ENCODE assay signal across 8 cellular contexts in genomic region chr1:159780583-159781582, GRCh38. TPM values are rescaled to one million over a fixed set of nuclear protein-coding genes. Genes with fewer than 3 reads are reported as not detected.
A peak's percentile ranks its signal among the peaks of the same experiment; 100 is the strongest.
DNase-seq lines count a peak whose midpoint lies in the region; ATAC-seq lines count a peak whose summit lies in the region.

Gene DUSP23 (plus strand): TSS chr1:159780962. CDS start chr1:159781101, 139 bp downstream.

- peak within 1 kb of the TSS; percentile 91 for H3K56ac ChIP-seq in mesendoderm (ENCODE audit: low read length)

- H3K27me3 ChIP-seq in endocrine pancreas (ENCODE audit: control insufficient read depth, insufficient read depth, low read length): no peaks in the 10 kb centered on the region
- H3K27me3 ChIP-seq in mesendoderm (ENCODE audit: insufficient read depth, low read length, poor library complexity): no peaks in the 10 kb centered on the region

- H3K79me1 ChIP-seq in mesendoderm (ENCODE audit: low read length): peaks cover 2% of the 10 kb centered on the region

- no peak within 1 kb of the TSS for H3K9ac ChIP-seq in endocrine pancreas (ENCODE audit: control insufficient read depth, insufficient read depth, low read length)
- peak within 1 kb of the TSS; percentile 67 for H3K9ac ChIP-seq in mesendoderm (ENCODE audit: low read length)

- peak; percentile 98 for DNase-seq in COLO668 (lab: John Stamatoyannopoulos, UW; ENCODE audit: unreplicated experiment)
- peak; percentile 92 for DNase-seq in HS-27A (ENCODE audit: low read depth)
- DNase-seq in NOMO-1 (lab: John Stamatoyannopoulos, UW; ENCODE audit: unreplicated experiment in 2 of 2): peak; percentile 97 to 98
- peak; percentile 82 for DNase-seq in activated CD8-positive, alpha-beta memory T cell treated with anti-CD3 and anti-CD28 coated beads, Interleukin-2, amount 50 U/mL, for 1 hour (ENCODE audit: extremely low read depth)
- DNase-seq in mesendoderm: peak; percentile 99
- peak; percentile 94 for DNase-seq in stimulated activated CD8-positive, alpha-beta memory T cell treated with anti-CD3 and anti-CD28 coated beads, Interleukin-15, amount 100 ng/mL, for 1 hour (ENCODE audit: low read depth)

- H3K4ac ChIP-seq in mesendoderm (ENCODE audit: low read depth, low read length): no peak within 1 kb of the TSS

- no peak within 1 kb of the TSS for H2BK120ac ChIP-seq in mesendoderm (ENCODE audit: low read depth, low read length)

- peak within 1 kb of the TSS; percentile 65 for H3K4me2 ChIP-seq in mesendoderm (ENCODE audit: low read length)

- ATAC-seq in GM19467 (IDR thresholded peaks at IDR 0.05; ENCODE audit: unreplicated experiment): peak; percentile 100

- H4K5ac ChIP-seq in mesendoderm (ENCODE audit: low read length): no peak within 1 kb of the TSS

- WGBS in mesendoderm (ENCODE audit: extremely low coverage, insufficient coverage, low lambda C conversion rate): no CpG with 5 or more reads among the region's 88 CpGs

- H3K36me3 ChIP-seq in endocrine pancreas (ENCODE audit: control insufficient read depth, insufficient read depth, low read length) (no peaks in the 10 kb centered on the region), mesendoderm (ENCODE audit: control insufficient read depth, insufficient read depth, low read length) (no peaks in the 10 kb centered on the region)

- no peaks in the 10 kb centered on the region for H3K9me3 ChIP-seq in endocrine pancreas (ENCODE audit: control insufficient read depth, low read length)

- H2AK5ac ChIP-seq in mesendoderm (ENCODE audit: low read length): no peak within 1 kb of the TSS

- H4K8ac ChIP-seq in mesendoderm (ENCODE audit: low read depth, low read length): no peak within 1 kb of the TSS

- peak within 1 kb of the TSS; percentile 47 for H3K4me3 ChIP-seq in endocrine pancreas (ENCODE audit: control insufficient read depth, insufficient read depth, low read length)
- peak within 1 kb of the TSS; percentile 48 for H3K4me3 ChIP-seq in mesendoderm (ENCODE audit: low read length)

- no peak within 1 kb of the TSS for H3K18ac ChIP-seq in mesendoderm (ENCODE audit: low read length)

- H2BK5ac ChIP-seq in mesendoderm (ENCODE audit: low read length): no peak within 1 kb of the TSS

- H3K4me1 ChIP-seq in endocrine pancreas (ENCODE audit: control insufficient read depth, insufficient read depth, low read length) (no peaks in the 10 kb centered on the region), mesendoderm (ENCODE audit: control insufficient read depth, low read depth, low read length) (peaks cover 10% of the 10 kb centered on the region)

- no peaks in the 10 kb centered on the region for H3K79me2 ChIP-seq in mesendoderm (ENCODE audit: control insufficient read depth, insufficient read depth, low read length)

- H3K23ac ChIP-seq in mesendoderm (ENCODE audit: low read length): no peak within 1 kb of the TSS

- H3K27ac ChIP-seq in mesendoderm (ENCODE audit: low read depth, low read length): no peak within 1 kb of the TSS

- H2BK15ac ChIP-seq in mesendoderm (replicated peaks; ENCODE audit: low read depth): no peak within 1 kb of the TSS

RNA-seq across cellular contexts. Expression of gene DUSP23, which starts in this region (rescaled TPM):
- polyA plus RNA-seq in mesendoderm (2013, experiment 1 of 2): 95.7 TPM
- 94.8 TPM for polyA plus RNA-seq in mesendoderm (2013, experiment 2 of 2)
